ENCODE assay signal across 29 cellular contexts in genomic region chr2:159034728-159035127, GRCh38.
DNase-seq lines count a peak whose midpoint lies in the region; ATAC-seq, FAIRE-seq and TF ChIP-seq lines count a peak whose summit lies in the region.
"Had no signal": no experiment of that assay in that cellular context is flagged by ENCODE, and none has a peak within 500 bp of the region (broad histone marks: within the 10 kb centered on the region; RNA-seq: fewer than 3 reads in every experiment).

No MANE protein-coding gene starts in this region.

- no peak overlapping the region for H2AFZ ChIP-seq in GM12878 (ENCODE audit: control insufficient read depth, low read depth, low read length)

- FAIRE-seq in GM12878 (lab: Jason Lieb, UNC): no peak
- FAIRE-seq: astrocyte, endothelial cell of umbilical vein, H54 had no signal

- H3K27me3 ChIP-seq in GM12878 (replicated peaks in 1 of 2; ENCODE audit: control insufficient read depth in 2 of 2, insufficient read depth in 2 of 2, low read length in 1 of 2): no peaks in the 10 kb centered on the region
- H3K27me3 ChIP-seq: ovary, stomach, upper lobe of left lung had no signal

- no peak overlapping the region for H3K4me2 ChIP-seq in GM12878 (ENCODE audit: control insufficient read depth, insufficient read depth)

- H3K4me3 Mint-ChIP-seq in HFFc6 (no peak overlapping the region), T-cell (no peak overlapping the region)
- H3K4me3 Mint-ChIP-seq: activated B cell treated with CpG ODN at 0.5 μM for 24 hours; activated naive CD8-positive, alpha-beta T cell; CD4-positive, alpha-beta T cell; central memory CD8-positive, alpha-beta T cell; naive thymus-derived CD8-positive, alpha-beta T cell had no signal

- no peaks in the 10 kb centered on the region for H3K79me2 ChIP-seq in GM12878 (ENCODE audit: control insufficient read depth, insufficient read depth, low read length)

- ATAC-seq in GM21390 (IDR thresholded peaks at IDR 0.05; ENCODE audit: unreplicated experiment) (peak; percentile 64), GM12878 (no peak; the same call in 2 of the 3 replicates), HG03469 (IDR thresholded peaks at IDR 0.05; ENCODE audit: unreplicated experiment) (no peak), GM21381 (IDR thresholded peaks at IDR 0.05; ENCODE audit: unreplicated experiment) (no peak), T-cell (replicated peaks in 1 of 4) (no peak)
- ATAC-seq: naive thymus-derived CD8-positive, alpha-beta T cell had no signal

- H3K27ac Mint-ChIP-seq in HFFc6: no peak overlapping the region
- no peak overlapping the region for H3K27ac Mint-ChIP-seq in T-cell
- H3K27ac Mint-ChIP-seq: activated B cell treated with CpG ODN at 0.5 μM for 24 hours; activated naive CD8-positive, alpha-beta T cell; activated T-helper 2 cell treated with anti-CD3 and anti-CD28 coated beads, Interferon-gamma antibody, Interleukin-2, Interleukin-4, amounts not matched to agents 10 μg/mL and 5 μg/mL and 100 μg/mL, durations not matched to agents 14 hours and 24 hours and 36 hours; CD4-positive, alpha-beta T cell had no signal

- H3K4me1 Mint-ChIP-seq in HFFc6 (ENCODE audit: low read depth): peaks cover 44% of the 10 kb centered on the region
- no peaks in the 10 kb centered on the region for H3K4me1 Mint-ChIP-seq in T-cell
- H3K4me1 Mint-ChIP-seq: activated B cell treated with CpG ODN at 0.5 μM for 24 hours; naive thymus-derived CD8-positive, alpha-beta T cell had no signal

- DNase-seq in DMS53 (lab: John Stamatoyannopoulos, UW) (peak; percentile 92), GM12878 (ENCODE audit: low read depth, low spot score) (peak; percentile 5), midbrain (lab: John Stamatoyannopoulos, UW) (peak; percentile 48), HFFc6 (no peak), T-cell (no peak)
- DNase-seq: activated B cell treated with CpG ODN at 0.5 μM for 24 hours; activated CD4-positive, alpha-beta T cell treated with anti-CD3 and anti-CD28 coated beads, Interleukin-2, amount 50 U/mL, for 4 hours; activated CD8-positive, alpha-beta memory T cell treated with anti-CD3 and anti-CD28 coated beads, Interleukin-2, amount 50 U/mL, for 4 hours; CD4-positive, alpha-beta T cell; GF-D8; Kasumi-1; MV-4-11; naive thymus-derived CD8-positive, alpha-beta T cell; NCI-H774; ovary; stimulated activated CD4-positive, alpha-beta T cell treated with anti-CD3 and anti-CD28 coated beads, Interleukin-15, amount 100 ng/mL, for 24 hours; stomach; T-helper 9 cell; upper lobe of left lung had no signal

- in situ Hi-C loops in GM12878 (cut with MboI): no loop called here

- H3K36me3 ChIP-seq in GM12878 (ENCODE audit: control insufficient read depth in 2 of 2, insufficient read depth in 2 of 2, low read length in 1 of 2): no peaks in the 10 kb centered on the region
- H3K36me3 ChIP-seq: ovary, stomach, upper lobe of left lung had no signal

- CTCF ChIA-PET in GM12878 (lab: Yijun Ruan, JAX) (interaction anchor here (1.1 to 2.5 kb wide), 2 partner anchors 84 to 89 kb away, joined by 3 to 6 read pairs; no protein-coding TSS in a partner anchor), T-cell (lab: Charles Lee) (interaction anchor here (0.6 to 4.2 kb wide), 3 partner anchors 84 to 355 kb away, joined by 3 to 65 read pairs (median 11); no protein-coding TSS in a partner anchor)

- intact Hi-C loops in GM12878 (cut with micrococcal nuclease; ENCODE audit: unreplicated experiment): no loop called here

- BruUV-seq in GM12878 (replicated peaks; lab: Mats Ljungman, UMichigan): no TSS peak

- H3K27ac ChIP-seq in GM12878 (ENCODE audit: control insufficient read depth, insufficient read depth): no peak overlapping the region
- H3K27ac ChIP-seq: ovary, RWPE1, stomach had no signal

- TF ChIP-seq EP300 in GM12878 (IDR thresholded peaks at IDR 0.05; ENCODE audit: borderline replicate concordance in 1 of 2, control insufficient read depth in 1 of 2, low read depth in 2 of 2, low read length in 2 of 2): no peak

- H3K4me3 ChIP-seq in GM12878: no peak overlapping the region
- H3K4me3 ChIP-seq: ovary, stomach, upper lobe of left lung had no signal

- POLR2A ChIA-PET in GM12878 (lab: Charles Lee) (no interaction called here), T-cell (lab: Charles Lee) (interaction anchor here in 1 of 2 donors (0.7 kb wide), 1 partner anchor 889 kb away, joined by 3 read pairs; no protein-coding TSS in a partner anchor)

- no peaks in the 10 kb centered on the region for H3K4me1 ChIP-seq in GM12878 (ENCODE audit: control insufficient read depth, insufficient read depth, low read length)

- TF ChIP-seq POLR2A in GM12878 (IDR thresholded peaks at IDR 0.05; ENCODE audit: low read depth, low read length): no peak

- no peaks in the 10 kb centered on the region for H4K20me1 ChIP-seq in GM12878 (ENCODE audit: control insufficient read depth, insufficient read depth)

- no peaks in the 10 kb centered on the region for H3K9me3 ChIP-seq in GM12878 (replicated peaks; ENCODE audit: control insufficient read depth, insufficient read depth, low read length)
- H3K9me3 ChIP-seq: ovary, stomach, upper lobe of left lung had no signal

- 71% methylated on average over 7 of the region's 7 CpGs for WGBS in GM12878 (ENCODE audit: insufficient coverage, insufficient replicate concordance, low lambda C conversion rate, missing lambda C conversion rate)

- H3K9me3 Mint-ChIP-seq in HFFc6 (peaks cover 15% of the 10 kb centered on the region), T-cell (peaks cover 0 to 10% (median 0%) of the 10 kb centered on the region in 3 donors)
- H3K9me3 Mint-ChIP-seq: activated T-helper 2 cell treated with anti-CD3 and anti-CD28 coated beads, Interferon-gamma antibody, Interleukin-2, Interleukin-4, amounts not matched to agents 10 μg/mL and 5 μg/mL and 100 μg/mL, durations not matched to agents 14 hours and 24 hours and 36 hours; CD4-positive, alpha-beta T cell had no signal

- RAD21 ChIA-PET in GM12878 (lab: Charles Lee; ENCODE audit: unreplicated experiment): no interaction called here

- H3K27me3 Mint-ChIP-seq in HFFc6 (ENCODE audit: insufficient read depth) (no peaks in the 10 kb centered on the region; the same call in 1 of the 2 replicates), T-cell (peaks cover 4% of the 10 kb centered on the region in 2 donors)
- H3K27me3 Mint-ChIP-seq: activated B cell treated with CpG ODN at 0.5 μM for 24 hours; activated naive CD8-positive, alpha-beta T cell; CD4-positive, alpha-beta T cell; naive thymus-derived CD8-positive, alpha-beta T cell had no signal

- TF ChIP-seq RAD21 in GM12878 (IDR thresholded peaks at IDR 0.05; ENCODE audit: insufficient read depth, low read depth, low read length): no peak

- SMC1A ChIA-PET in GM12878 (lab: Charles Lee; ENCODE audit: uncharacterized antibody, unreplicated experiment): no interaction called here

- TF ChIP-seq CTCF in GM12878 (IDR thresholded peaks at IDR 0.05 in 2 of 3, conservative IDR thresholded peaks at IDR 0.05 in 1 of 3; ENCODE audit: control insufficient read depth in 2 of 3, extremely low read depth in 1 of 3, insufficient read depth in 1 of 3, low read depth in 3 of 3, low read length in 3 of 3) (no peak), HFFc6 (IDR thresholded peaks at IDR 0.05) (no peak)

- no peak overlapping the region for H3K9ac ChIP-seq in GM12878 (ENCODE audit: control insufficient read depth, insufficient read depth, low read length)

- H3K36me3 Mint-ChIP-seq in HFFc6 (ENCODE audit: low read depth) (peaks cover 26% of the 10 kb centered on the region), T-cell (no peaks in the 10 kb centered on the region)
- H3K36me3 Mint-ChIP-seq: activated naive CD8-positive, alpha-beta T cell; naive thymus-derived CD8-positive, alpha-beta T cell had no signal

TF ChIP-seq in GM12878, 131 proteins besides CTCF, POLR2A, EP300 and RAD21:
- TF ChIP-seq FOXK2 (IDR thresholded peaks at IDR 0.05) (no peak), HDGF (IDR thresholded peaks at IDR 0.05) (no peak), ESRRA (IDR thresholded peaks at IDR 0.05; ENCODE audit: low read length) (no peak), KLF5 (IDR thresholded peaks at IDR 0.05; ENCODE audit: partially characterized antibody) (no peak)

Comparison
In these comparisons a context has a peak if more than half of its experiments do, and no peak if none do; other contexts are left out.
1. DNase-seq: peak in DMS53 (single experiment), GM12878 (single experiment) and midbrain (single experiment); none in HFFc6 (single experiment) and T-cell (0 of 34).